ENCODE assay signal across 8 cellular contexts in genomic region chr19:49812997-49813861, GRCh38.
A peak's percentile ranks its signal among the peaks of the same experiment; 100 is the strongest.
DNase-seq lines count a peak whose midpoint lies in the region; ATAC-seq lines count a peak whose summit lies in the region.

A gene with protein sequence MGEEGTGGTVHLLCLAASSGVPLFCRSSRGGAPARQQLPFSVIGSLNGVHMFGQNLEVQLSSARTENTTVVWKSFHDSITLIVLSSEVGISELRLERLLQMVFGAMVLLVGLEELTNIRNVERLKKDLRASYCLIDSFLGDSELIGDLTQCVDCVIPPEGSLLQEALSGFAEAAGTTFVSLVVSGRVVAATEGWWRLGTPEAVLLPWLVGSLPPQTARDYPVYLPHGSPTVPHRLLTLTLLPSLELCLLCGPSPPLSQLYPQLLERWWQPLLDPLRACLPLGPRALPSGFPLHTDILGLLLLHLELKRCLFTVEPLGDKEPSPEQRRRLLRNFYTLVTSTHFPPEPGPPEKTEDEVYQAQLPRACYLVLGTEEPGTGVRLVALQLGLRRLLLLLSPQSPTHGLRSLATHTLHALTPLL (minus strand): TSS chr19:49813292. CDS start chr19:49813106, 186 bp downstream.

- DNase-seq in NCI-H345 (lab: John Stamatoyannopoulos, UW) (peak; percentile 96), inferior parietal cortex (ENCODE audit: extremely low spot score) (peak; percentile 99), smooth muscle cell of the brain vasculature (ENCODE audit: low read depth, low spot score) (peak; percentile 97), SKM-1 treated with dmso at 0.1 percent for 144 hours (lab: John Stamatoyannopoulos, UW; ENCODE audit: unreplicated experiment) (no peak)
- DNase-seq in activated CD4-positive, CD25-positive, alpha-beta regulatory T cell treated with anti-CD3 and anti-CD28 coated beads, Interleukin-2, amount 50 U/mL, for 16 hours (ENCODE audit: low read depth, low spot score): peak; percentile 77
- peak; percentile 94 for DNase-seq in central memory CD4-positive, alpha-beta T cell

- peak; percentile 60 for ATAC-seq in GM18498 (IDR thresholded peaks at IDR 0.05; ENCODE audit: unreplicated experiment)
- ATAC-seq in HG03139 (IDR thresholded peaks at IDR 0.05; ENCODE audit: unreplicated experiment): peak; percentile 34
